25 cellular contexts compared by ENCODE assay signal in genomic region chr11:7622731-7623130, GRCh38. TPM values are rescaled to one million over a fixed set of nuclear protein-coding genes. Genes with fewer than 3 reads are reported as not detected.
"Had no signal": no experiment of that assay in that cellular context is flagged by ENCODE, and none has a peak within 500 bp of the region (broad histone marks: within the 10 kb centered on the region; RNA-seq: fewer than 3 reads in every experiment).

No MANE protein-coding gene starts in this region.

- H3K4me1 ChIP-seq: heart right ventricle, left lung, lower lobe of right lung, pancreas, prostate gland, spleen, suprapubic skin, tibial artery, uterus had no signal

- H3K4me3 ChIP-seq: heart right ventricle, hepatocyte, left lung, lower lobe of right lung, pancreas, prostate gland, skin epidermis, spleen, suprapubic skin, thoracic aorta, tibial artery, uterus had no signal

- DNase-seq: heart right ventricle; kidney glomerular epithelial cell; left cardiac atrium; left lung; lower lobe of right lung; mammary epithelial cell; mesenchymal stem cell; naive thymus-derived CD8-positive, alpha-beta T cell; nucleus accumbens; pancreas; posterior cingulate gyrus; retina; right cardiac atrium; spleen; stimulated activated CD4-positive, alpha-beta T cell treated with anti-CD3 and anti-CD28 coated beads, Interleukin-4, amount 100 ng/mL, for 24 hours; stimulated activated naive CD4-positive, alpha-beta T cell; tibial artery; uterus had no signal

- H3K27me3 ChIP-seq: heart right ventricle, hepatocyte, left lung, pancreas, spleen, suprapubic skin, tibial artery, uterus had no signal

- H3K9me3 ChIP-seq: heart right ventricle, left lung, lower lobe of right lung, pancreas, prostate gland, spleen, suprapubic skin, thoracic aorta, tibial artery, uterus had no signal

- H3K27ac ChIP-seq: heart right ventricle, hepatocyte, left lung, lower lobe of right lung, pancreas, prostate gland, skin epidermis, spleen, suprapubic skin, thoracic aorta, tibial artery, uterus had no signal

- H3K36me3 ChIP-seq: prostate gland, uterus had no signal

- ATAC-seq: heart right ventricle; left cardiac atrium; left lung; lower lobe of right lung; naive thymus-derived CD8-positive, alpha-beta T cell; pancreas; right cardiac atrium; sciatic nerve; stimulated activated effector memory CD8-positive, alpha-beta T cell treated with anti-CD3 and anti-CD28 coated beads, Interleukin-12 subunit alpha, Interleukin-12 subunit beta, amount 100 ng/mL, for 72 hours had no signal

RNA-seq across cellular contexts. Expression of gene CYB5R2, which starts 50.6 kb away (rescaled TPM):
- total RNA-seq: naive thymus-derived CD8-positive, alpha-beta T cell had no signal
